7 cellular contexts compared by ENCODE assay signal in the genomic region with DNA sequence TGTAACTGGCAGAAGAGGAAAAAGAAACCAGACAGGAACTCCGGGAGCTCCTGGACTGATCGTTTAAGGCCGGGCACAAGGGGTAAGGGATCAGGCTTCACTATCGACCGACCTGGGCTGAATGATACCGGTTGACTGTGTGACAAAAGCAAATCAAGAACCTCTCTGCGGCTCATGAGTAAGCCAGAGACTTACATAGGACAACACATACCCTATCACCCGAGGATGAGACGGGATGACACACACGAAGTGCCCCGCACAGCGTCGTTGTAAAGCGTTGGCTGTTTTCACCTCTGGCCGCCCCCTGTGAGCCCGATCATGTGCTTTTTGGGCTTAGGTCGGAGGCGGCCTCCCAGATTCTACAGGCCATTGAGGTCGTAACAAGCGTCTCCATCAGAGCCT. TPM values are rescaled to one million over a fixed set of nuclear protein-coding genes. Genes with fewer than 3 reads are reported as not detected.
A peak's percentile ranks its signal among the peaks of the same experiment; 100 is the strongest.
DNase-seq lines count a peak whose midpoint lies in the region; ATAC-seq and TF ChIP-seq lines count a peak whose summit lies in the region.

No MANE protein-coding gene starts in this region.

- H3K27me3 ChIP-seq in neuronal stem cell (ENCODE audit: control insufficient read depth in 3 of 3, insufficient read depth in 3 of 3, low read depth in 1 of 3, low read length in 3 of 3) = no peaks in the 10 kb centered on the region
- no peaks in the 10 kb centered on the region for H3K27me3 ChIP-seq in tibial artery

- peak overlapping the region; percentile 96 for H2BK15ac ChIP-seq in neuronal stem cell (ENCODE audit: low read length)

- H3K36me3 ChIP-seq in neuronal stem cell (replicated peaks in 1 of 2; ENCODE audit: control insufficient read depth in 2 of 2, insufficient read depth in 2 of 2, low read length in 2 of 2) = peaks cover 0 to 13% of the 10 kb centered on the region in 2 donors
- H3K36me3 ChIP-seq in tibial artery = no peaks in the 10 kb centered on the region

- H3K9me3 ChIP-seq in neuronal stem cell (replicated peaks in 1 of 2; ENCODE audit: control insufficient read depth in 2 of 2, insufficient read depth in 1 of 2, low read depth in 1 of 2, low read length in 2 of 2) (no peaks in the 10 kb centered on the region), tibial artery (no peaks in the 10 kb centered on the region)

- peak; percentile 20 for ATAC-seq in GM19467 (IDR thresholded peaks at IDR 0.05; ENCODE audit: unreplicated experiment)

- peak overlapping the region; percentile 28 for H3K4ac ChIP-seq in neuronal stem cell (ENCODE audit: low read length)

- H2BK12ac ChIP-seq in neuronal stem cell (ENCODE audit: low read length) = peak overlapping the region; percentile 97

- H4K91ac ChIP-seq in neuronal stem cell (ENCODE audit: low read depth, low read length, poor library complexity) = peak overlapping the region; percentile 0

- peak overlapping the region; percentile 25 for H3K27ac ChIP-seq in epithelial cell of prostate
- peak overlapping the region; percentile 74 for H3K27ac ChIP-seq in neuronal stem cell (replicated peaks; ENCODE audit: low read length)
- peak overlapping the region; percentile 88 to 91 for H3K27ac ChIP-seq in tibial artery

- DNase-seq in Jurkat, Clone E6-1 (ENCODE audit: low read depth, low spot score) = no peak
- DNase-seq in activated CD8-positive, alpha-beta memory T cell treated with anti-CD3 and anti-CD28 coated beads, Interleukin-2, amount 50 U/mL, for 1 hour (ENCODE audit: extremely low read depth) = peak; percentile 64
- DNase-seq in epithelial cell of prostate (ENCODE audit: low read depth, low spot score) (no peak), neuronal stem cell (ENCODE audit: low spot score) (peak; percentile 39), tibial artery (no peak), OCI-M2 (lab: John Stamatoyannopoulos, UW; ENCODE audit: unreplicated experiment) (no peak)

- TF ChIP-seq CTCF in tibial artery (IDR thresholded peaks at IDR 0.05) = no peak

- H4K8ac ChIP-seq in neuronal stem cell (ENCODE audit: low read depth, low read length) = no peak overlapping the region

- peak overlapping the region; percentile 22 for H3K23ac ChIP-seq in neuronal stem cell (ENCODE audit: low read depth, low read length, poor library complexity)

- peak overlapping the region; percentile 91 for H2AK5ac ChIP-seq in neuronal stem cell (ENCODE audit: low read depth, low read length)

- peak overlapping the region; percentile 87 for H3K14ac ChIP-seq in neuronal stem cell (ENCODE audit: low read length)

- H3K18ac ChIP-seq in neuronal stem cell (ENCODE audit: low read length) = peak overlapping the region; percentile 99

- peak overlapping the region; percentile 78 for H3K4me3 ChIP-seq in Jurkat, Clone E6-1 (ENCODE audit: low read length)
- H3K4me3 ChIP-seq in neuronal stem cell (ENCODE audit: low read length in 2 of 2) (peak overlapping the region; percentile 75 to 92), tibial artery (peak overlapping the region; percentile 80 to 90)

- peak overlapping the region; percentile 89 for H3K4me2 ChIP-seq in neuronal stem cell (ENCODE audit: insufficient read depth, low read length, poor library complexity, severe bottlenecking)

- intact Hi-C loops in tibial artery (cut with DNase I; ENCODE audit: low total_unique reads) = loop anchor here (2.0 to 10.0 kb wide), 2 partner anchors 32 to 182 kb away; a partner anchor contains a TSS

- H3K4me1 ChIP-seq in neuronal stem cell (ENCODE audit: control insufficient read depth in 2 of 2, insufficient read depth in 1 of 2, low read depth in 1 of 2, low read length in 2 of 2) (peaks cover 16 to 22% of the 10 kb centered on the region in 2 donors), tibial artery (peaks cover 0 to 29% (median 20%) of the 10 kb centered on the region in 4 donors)

- H3K9ac ChIP-seq in neuronal stem cell (ENCODE audit: low read depth, low read length, poor library complexity) = peak overlapping the region; percentile 84

- no peak overlapping the region for H2BK120ac ChIP-seq in neuronal stem cell (ENCODE audit: low read depth, low read length)

- peak overlapping the region; percentile 99 for H2BK5ac ChIP-seq in neuronal stem cell (ENCODE audit: low read length)

- peaks cover 7% of the 10 kb centered on the region for H3K79me1 ChIP-seq in neuronal stem cell (ENCODE audit: low read depth, low read length)

- WGBS in neuronal stem cell (ENCODE audit: extremely low coverage in 2 of 2, insufficient read length in 2 of 2, insufficient replicate concordance in 1 of 2), 2 donors = no CpG with 5 or more reads among the region's 20 CpGs

- H2AFZ ChIP-seq in neuronal stem cell (ENCODE audit: low read length) = peak overlapping the region; percentile 88

RNA-seq across cellular contexts. Expression of a gene that starts 0.7 kb away (rescaled TPM):
- polyA plus RNA-seq in Jurkat, Clone E6-1 (2012; ENCODE audit: insufficient read depth, insufficient read length) = 9.4 TPM
- 116 TPM for polyA plus RNA-seq in neuronal stem cell (2013, experiment 1 of 2)
- polyA plus RNA-seq in neuronal stem cell (2013, experiment 2 of 2) = 126 TPM

RNA-seq across cellular contexts. Expression of a gene that starts 31.4 kb away (rescaled TPM):
- polyA plus RNA-seq in Jurkat, Clone E6-1 (2012; ENCODE audit: insufficient read depth, insufficient read length) = not detected
- 136 TPM for polyA plus RNA-seq in neuronal stem cell (2013, experiment 1 of 2)
- polyA plus RNA-seq in neuronal stem cell (2013, experiment 2 of 2) = 136 TPM

RNA-seq across cellular contexts. Expression of a gene that starts 32.9 kb away (rescaled TPM):
- 101 TPM for polyA plus RNA-seq in Jurkat, Clone E6-1 (2012; ENCODE audit: insufficient read depth, insufficient read length)
- polyA plus RNA-seq in neuronal stem cell (2013, experiment 1 of 2) = 78.3 TPM
- 76.5 TPM for polyA plus RNA-seq in neuronal stem cell (2013, experiment 2 of 2)

Comparison
In these comparisons a context has a peak if more than half of its experiments do, and no peak if none do; other contexts are left out.
1. DNase-seq: peak in activated CD8-positive, alpha-beta memory T cell treated with anti-CD3 and anti-CD28 coated beads, Interleukin-2, amount 50 U/mL, for 1 hour (single experiment) and neuronal stem cell (single experiment); none in Jurkat, Clone E6-1 (single experiment), epithelial cell of prostate (single experiment), tibial artery (0 of 2) and OCI-M2 (single experiment).
2. H3K27ac ChIP-seq: peak in every context shown above with its lines; median percentile 90 in tibial artery; 74 in neuronal stem cell; 25 in epithelial cell of prostate.
3. Peak in every context shown above with its lines, with median percentiles within 50 percentile points of each other: H3K4me3 ChIP-seq.